In the genomic region with DNA sequence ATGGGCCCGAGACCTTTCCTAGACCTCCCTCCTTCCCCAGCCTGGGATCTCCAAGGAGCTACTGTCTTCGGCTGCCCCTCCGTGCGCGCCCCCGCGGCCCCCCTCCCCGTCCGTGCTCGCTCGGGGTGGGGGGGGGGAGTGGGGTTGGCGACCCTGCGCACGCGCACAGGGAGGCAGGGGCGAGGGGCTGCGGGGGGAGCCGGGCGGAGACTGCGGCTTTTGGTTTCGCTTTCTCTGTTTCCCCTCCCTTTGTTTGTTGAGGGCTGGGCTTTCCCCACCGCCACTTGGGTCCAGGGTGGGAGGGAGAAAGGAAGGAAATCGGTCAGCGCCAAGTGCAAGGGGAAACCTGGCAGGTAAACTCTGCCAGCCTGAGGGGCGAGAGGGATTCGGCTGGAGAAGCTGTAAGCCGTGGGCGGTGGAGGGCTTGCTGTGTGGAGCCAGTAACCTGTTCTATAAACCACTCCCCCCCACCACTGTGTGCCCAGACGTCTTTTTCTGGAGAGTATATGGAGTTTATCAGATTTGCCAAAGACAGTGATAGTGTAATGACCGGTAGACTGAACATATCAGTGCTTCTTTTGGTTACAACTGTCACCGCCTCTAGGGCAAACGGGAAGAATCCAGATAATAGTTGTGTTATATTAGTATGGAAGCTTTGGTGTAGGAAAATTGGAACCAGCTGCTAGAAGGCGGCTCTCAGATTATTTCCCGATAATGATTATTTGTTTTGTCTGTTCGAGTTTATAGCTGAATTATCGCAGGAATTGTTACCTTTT, we compare ENCODE assay signal across 1 cellular context.
TF ChIP-seq lines count a peak whose summit lies in the region.

No MANE protein-coding gene starts in this region.

TF ChIP-seq in K562, 482 proteins besides CTCF, POLR2A, EP300 and RAD21 (continued from another document and continues in another):
- TF ChIP-seq, protein P1, sequence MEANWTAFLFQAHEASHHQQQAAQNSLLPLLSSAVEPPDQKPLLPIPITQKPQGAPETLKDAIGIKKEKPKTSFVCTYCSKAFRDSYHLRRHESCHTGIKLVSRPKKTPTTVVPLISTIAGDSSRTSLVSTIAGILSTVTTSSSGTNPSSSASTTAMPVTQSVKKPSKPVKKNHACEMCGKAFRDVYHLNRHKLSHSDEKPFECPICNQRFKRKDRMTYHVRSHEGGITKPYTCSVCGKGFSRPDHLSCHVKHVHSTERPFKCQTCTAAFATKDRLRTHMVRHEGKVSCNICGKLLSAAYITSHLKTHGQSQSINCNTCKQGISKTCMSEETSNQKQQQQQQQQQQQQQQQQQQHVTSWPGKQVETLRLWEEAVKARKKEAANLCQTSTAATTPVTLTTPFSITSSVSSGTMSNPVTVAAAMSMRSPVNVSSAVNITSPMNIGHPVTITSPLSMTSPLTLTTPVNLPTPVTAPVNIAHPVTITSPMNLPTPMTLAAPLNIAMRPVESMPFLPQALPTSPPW (CRISPR knock-in tag; IDR thresholded peaks at IDR 0.05) = peak; percentile 93
- TF ChIP-seq ZBTB12 (CRISPR knock-in tag; IDR thresholded peaks at IDR 0.05) (no peak), NBN (IDR thresholded peaks at IDR 0.05; ENCODE audit: low read depth) (0 out of 2 replicates have a peak, but pooled peaks have one; percentile 16), ZBTB17 (CRISPR knock-in tag; IDR thresholded peaks at IDR 0.05) (no peak), ELK3 (CRISPR knock-in tag; IDR thresholded peaks at IDR 0.05) (no peak), HMGN3 (IDR thresholded peaks at IDR 0.05; ENCODE audit: borderline replicate concordance, extremely low read depth, insufficient read length, low read depth, low read length) (no peak), FOS (IDR thresholded peaks at IDR 0.05; ENCODE audit: extremely low read depth, insufficient read length) (no peak), ARID2 (IDR thresholded peaks at IDR 0.05) (no peak), ZNF224 (CRISPR knock-in tag; IDR thresholded peaks at IDR 0.05) (no peak), ETS2 (tag; IDR thresholded peaks at IDR 0.05; ENCODE audit: borderline replicate concordance, poor library complexity, severe bottlenecking) (no peak), POLR2G (IDR thresholded peaks at IDR 0.05; ENCODE audit: low read depth, low read length) (no peak), NFE2L1 (tag; IDR thresholded peaks at IDR 0.05; ENCODE audit: borderline replicate concordance, low read depth) (no peak), KLF6 (CRISPR knock-in tag; IDR thresholded peaks at IDR 0.05; ENCODE audit: borderline replicate concordance) (no peak), NCOR1 (IDR thresholded peaks at IDR 0.05) (no peak), ZNF644 (tag; IDR thresholded peaks at IDR 0.05; ENCODE audit: low read depth) (no peak), ZNF174 (CRISPR knock-in tag; IDR thresholded peaks at IDR 0.05) (no peak), DMBX1 (CRISPR knock-in tag; IDR thresholded peaks at IDR 0.05; ENCODE audit: borderline replicate concordance) (no peak), PHB2 (IDR thresholded peaks at IDR 0.05; ENCODE audit: low read depth) (no peak), ZNF436 (CRISPR knock-in tag; IDR thresholded peaks at IDR 0.05) (no peak), CUX1 (CRISPR knock-in tag; IDR thresholded peaks at IDR 0.05) (no peak), DNMT1 (IDR thresholded peaks at IDR 0.05) (no peak), CXXC5 (CRISPR knock-in tag; IDR thresholded peaks at IDR 0.05) (no peak), XRCC3 (IDR thresholded peaks at IDR 0.05) (no peak), ZNF316 (IDR thresholded peaks at IDR 0.05) (no peak), TCF3 (CRISPR knock-in tag; IDR thresholded peaks at IDR 0.05) (no peak), KDM5B (IDR thresholded peaks at IDR 0.05; ENCODE audit: insufficient replicate concordance, low read depth, low read length) (no peak), NCOA2 (IDR thresholded peaks at IDR 0.05; ENCODE audit: partially characterized antibody in 2 of 2) (no peak), ATF1 (CRISPR knock-in tag; IDR thresholded peaks at IDR 0.05) (no peak), ATF1 (tag; IDR thresholded peaks at IDR 0.05) (no peak), RAD51 (IDR thresholded peaks at IDR 0.05; ENCODE audit: borderline replicate concordance, low read depth) (no peak)
- TF ChIP-seq, protein P2, sequence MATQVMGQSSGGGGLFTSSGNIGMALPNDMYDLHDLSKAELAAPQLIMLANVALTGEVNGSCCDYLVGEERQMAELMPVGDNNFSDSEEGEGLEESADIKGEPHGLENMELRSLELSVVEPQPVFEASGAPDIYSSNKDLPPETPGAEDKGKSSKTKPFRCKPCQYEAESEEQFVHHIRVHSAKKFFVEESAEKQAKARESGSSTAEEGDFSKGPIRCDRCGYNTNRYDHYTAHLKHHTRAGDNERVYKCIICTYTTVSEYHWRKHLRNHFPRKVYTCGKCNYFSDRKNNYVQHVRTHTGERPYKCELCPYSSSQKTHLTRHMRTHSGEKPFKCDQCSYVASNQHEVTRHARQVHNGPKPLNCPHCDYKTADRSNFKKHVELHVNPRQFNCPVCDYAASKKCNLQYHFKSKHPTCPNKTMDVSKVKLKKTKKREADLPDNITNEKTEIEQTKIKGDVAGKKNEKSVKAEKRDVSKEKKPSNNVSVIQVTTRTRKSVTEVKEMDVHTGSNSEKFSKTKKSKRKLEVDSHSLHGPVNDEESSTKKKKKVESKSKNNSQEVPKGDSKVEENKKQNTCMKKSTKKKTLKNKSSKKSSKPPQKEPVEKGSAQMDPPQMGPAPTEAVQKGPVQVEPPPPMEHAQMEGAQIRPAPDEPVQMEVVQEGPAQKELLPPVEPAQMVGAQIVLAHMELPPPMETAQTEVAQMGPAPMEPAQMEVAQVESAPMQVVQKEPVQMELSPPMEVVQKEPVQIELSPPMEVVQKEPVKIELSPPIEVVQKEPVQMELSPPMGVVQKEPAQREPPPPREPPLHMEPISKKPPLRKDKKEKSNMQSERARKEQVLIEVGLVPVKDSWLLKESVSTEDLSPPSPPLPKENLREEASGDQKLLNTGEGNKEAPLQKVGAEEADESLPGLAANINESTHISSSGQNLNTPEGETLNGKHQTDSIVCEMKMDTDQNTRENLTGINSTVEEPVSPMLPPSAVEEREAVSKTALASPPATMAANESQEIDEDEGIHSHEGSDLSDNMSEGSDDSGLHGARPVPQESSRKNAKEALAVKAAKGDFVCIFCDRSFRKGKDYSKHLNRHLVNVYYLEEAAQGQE (CRISPR knock-in tag; IDR thresholded peaks at IDR 0.05; ENCODE audit: low read depth) = no peak
- TF ChIP-seq, protein P3, sequence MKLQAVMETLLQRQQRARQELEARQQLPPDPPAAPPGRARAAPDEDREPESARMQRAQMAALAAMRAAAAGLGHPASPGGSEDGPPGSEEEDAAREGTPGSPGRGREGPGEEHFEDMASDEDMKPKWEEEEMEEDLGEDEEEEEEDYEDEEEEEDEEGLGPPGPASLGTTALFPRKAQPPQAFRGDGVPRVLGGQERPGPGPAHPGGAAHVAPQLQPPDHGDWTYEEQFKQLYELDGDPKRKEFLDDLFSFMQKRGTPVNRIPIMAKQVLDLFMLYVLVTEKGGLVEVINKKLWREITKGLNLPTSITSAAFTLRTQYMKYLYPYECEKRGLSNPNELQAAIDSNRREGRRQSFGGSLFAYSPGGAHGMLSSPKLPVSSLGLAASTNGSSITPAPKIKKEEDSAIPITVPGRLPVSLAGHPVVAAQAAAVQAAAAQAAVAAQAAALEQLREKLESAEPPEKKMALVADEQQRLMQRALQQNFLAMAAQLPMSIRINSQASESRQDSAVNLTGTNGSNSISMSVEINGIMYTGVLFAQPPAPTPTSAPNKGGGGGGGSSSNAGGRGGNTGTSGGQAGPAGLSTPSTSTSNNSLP (IDR thresholded peaks at IDR 0.05; ENCODE audit: borderline replicate concordance, low read depth, low read length) = no peak
- TF ChIP-seq, protein P4, sequence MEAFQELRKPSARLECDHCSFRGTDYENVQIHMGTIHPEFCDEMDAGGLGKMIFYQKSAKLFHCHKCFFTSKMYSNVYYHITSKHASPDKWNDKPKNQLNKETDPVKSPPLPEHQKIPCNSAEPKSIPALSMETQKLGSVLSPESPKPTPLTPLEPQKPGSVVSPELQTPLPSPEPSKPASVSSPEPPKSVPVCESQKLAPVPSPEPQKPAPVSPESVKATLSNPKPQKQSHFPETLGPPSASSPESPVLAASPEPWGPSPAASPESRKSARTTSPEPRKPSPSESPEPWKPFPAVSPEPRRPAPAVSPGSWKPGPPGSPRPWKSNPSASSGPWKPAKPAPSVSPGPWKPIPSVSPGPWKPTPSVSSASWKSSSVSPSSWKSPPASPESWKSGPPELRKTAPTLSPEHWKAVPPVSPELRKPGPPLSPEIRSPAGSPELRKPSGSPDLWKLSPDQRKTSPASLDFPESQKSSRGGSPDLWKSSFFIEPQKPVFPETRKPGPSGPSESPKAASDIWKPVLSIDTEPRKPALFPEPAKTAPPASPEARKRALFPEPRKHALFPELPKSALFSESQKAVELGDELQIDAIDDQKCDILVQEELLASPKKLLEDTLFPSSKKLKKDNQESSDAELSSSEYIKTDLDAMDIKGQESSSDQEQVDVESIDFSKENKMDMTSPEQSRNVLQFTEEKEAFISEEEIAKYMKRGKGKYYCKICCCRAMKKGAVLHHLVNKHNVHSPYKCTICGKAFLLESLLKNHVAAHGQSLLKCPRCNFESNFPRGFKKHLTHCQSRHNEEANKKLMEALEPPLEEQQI (IDR thresholded peaks at IDR 0.05) = no peak
- TF ChIP-seq, protein P5, sequence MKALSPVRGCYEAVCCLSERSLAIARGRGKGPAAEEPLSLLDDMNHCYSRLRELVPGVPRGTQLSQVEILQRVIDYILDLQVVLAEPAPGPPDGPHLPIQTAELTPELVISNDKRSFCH (CRISPR knock-in tag; IDR thresholded peaks at IDR 0.05) = no peak
- TF ChIP-seq, protein P5 (tag; IDR thresholded peaks at IDR 0.05) = no peak
- TF ChIP-seq, protein P6, sequence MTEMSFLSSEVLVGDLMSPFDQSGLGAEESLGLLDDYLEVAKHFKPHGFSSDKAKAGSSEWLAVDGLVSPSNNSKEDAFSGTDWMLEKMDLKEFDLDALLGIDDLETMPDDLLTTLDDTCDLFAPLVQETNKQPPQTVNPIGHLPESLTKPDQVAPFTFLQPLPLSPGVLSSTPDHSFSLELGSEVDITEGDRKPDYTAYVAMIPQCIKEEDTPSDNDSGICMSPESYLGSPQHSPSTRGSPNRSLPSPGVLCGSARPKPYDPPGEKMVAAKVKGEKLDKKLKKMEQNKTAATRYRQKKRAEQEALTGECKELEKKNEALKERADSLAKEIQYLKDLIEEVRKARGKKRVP (CRISPR knock-in tag; IDR thresholded peaks at IDR 0.05) = no peak
- TF ChIP-seq, protein P7, sequence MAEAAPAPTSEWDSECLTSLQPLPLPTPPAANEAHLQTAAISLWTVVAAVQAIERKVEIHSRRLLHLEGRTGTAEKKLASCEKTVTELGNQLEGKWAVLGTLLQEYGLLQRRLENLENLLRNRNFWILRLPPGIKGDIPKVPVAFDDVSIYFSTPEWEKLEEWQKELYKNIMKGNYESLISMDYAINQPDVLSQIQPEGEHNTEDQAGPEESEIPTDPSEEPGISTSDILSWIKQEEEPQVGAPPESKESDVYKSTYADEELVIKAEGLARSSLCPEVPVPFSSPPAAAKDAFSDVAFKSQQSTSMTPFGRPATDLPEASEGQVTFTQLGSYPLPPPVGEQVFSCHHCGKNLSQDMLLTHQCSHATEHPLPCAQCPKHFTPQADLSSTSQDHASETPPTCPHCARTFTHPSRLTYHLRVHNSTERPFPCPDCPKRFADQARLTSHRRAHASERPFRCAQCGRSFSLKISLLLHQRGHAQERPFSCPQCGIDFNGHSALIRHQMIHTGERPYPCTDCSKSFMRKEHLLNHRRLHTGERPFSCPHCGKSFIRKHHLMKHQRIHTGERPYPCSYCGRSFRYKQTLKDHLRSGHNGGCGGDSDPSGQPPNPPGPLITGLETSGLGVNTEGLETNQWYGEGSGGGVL (CRISPR knock-in tag; IDR thresholded peaks at IDR 0.05) = no peak
